In the genomic region with DNA sequence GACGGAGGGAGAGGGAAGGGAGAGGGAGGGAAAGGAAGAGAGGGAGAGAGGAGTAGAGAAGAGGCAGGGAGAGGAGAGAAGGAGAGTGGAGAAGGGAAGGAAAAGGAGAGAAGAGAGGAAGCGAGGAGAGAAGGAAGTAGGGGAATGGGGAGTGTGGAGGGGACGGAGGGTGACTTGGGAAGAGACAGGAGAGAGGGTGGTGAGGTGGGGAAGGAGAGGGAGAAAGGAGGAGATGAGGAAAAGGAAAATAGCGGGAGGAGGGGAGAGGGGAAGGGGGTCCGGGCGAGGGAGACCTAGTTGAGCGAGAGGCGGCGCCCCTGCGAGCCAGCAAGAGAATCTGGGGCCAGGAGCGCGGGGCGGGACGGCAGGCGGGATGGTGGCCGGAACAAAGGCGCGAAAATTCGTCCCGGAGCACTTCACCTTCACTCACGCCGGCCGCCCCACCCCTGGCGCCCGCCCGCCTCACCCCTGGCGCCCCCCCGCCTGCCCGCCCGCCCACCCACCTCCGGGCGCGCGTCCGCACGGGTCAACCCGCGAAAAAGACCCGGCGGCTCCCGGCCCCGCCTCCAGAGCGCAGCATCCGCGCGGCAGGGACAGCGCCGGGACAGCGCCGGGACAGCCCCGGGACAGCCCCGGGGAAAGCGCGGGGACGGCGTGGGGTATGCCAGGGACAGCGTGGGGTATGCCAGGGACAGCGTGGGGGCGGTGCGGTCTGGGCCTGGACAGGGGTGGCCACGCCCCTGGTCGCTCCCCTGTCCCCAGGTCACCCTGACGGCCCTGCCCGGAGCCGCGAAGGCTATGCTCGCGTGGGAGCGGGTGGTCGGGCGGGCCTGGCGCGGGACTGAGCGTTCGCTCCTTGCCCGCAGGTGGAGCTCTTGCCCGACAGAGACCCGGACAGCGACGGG, we compare ENCODE assay signal across 1 cellular context.
TF ChIP-seq lines count a peak whose summit lies in the region.

No MANE protein-coding gene starts in this region.

TF ChIP-seq in HepG2, 621 proteins besides CTCF, POLR2A, EP300 and RAD21 (continued from another document and continues in another):
- TF ChIP-seq ATF4 (CRISPR knock-in tag; IDR thresholded peaks at IDR 0.05) (no peak), STAG1 (CRISPR knock-in tag; IDR thresholded peaks at IDR 0.05) (peak; percentile 59), SP1 (IDR thresholded peaks at IDR 0.05) (no peak), SP1 (CRISPR knock-in tag; IDR thresholded peaks at IDR 0.05) (no peak), NR2F2 (IDR thresholded peaks at IDR 0.05; ENCODE audit: borderline replicate concordance, low read depth) (no peak), GTF3A (CRISPR knock-in tag; conservative IDR thresholded peaks at IDR 0.05) (no peak), ZNF816 (CRISPR knock-in tag; IDR thresholded peaks at IDR 0.05; ENCODE audit: borderline replicate concordance) (no peak), PLRG1 (conservative IDR thresholded peaks at IDR 0.05) (no peak), GPN1 (CRISPR knock-in tag; IDR thresholded peaks at IDR 0.05; ENCODE audit: borderline replicate concordance) (no peak), POGZ (CRISPR knock-in tag; IDR thresholded peaks at IDR 0.05) (0 out of 2 replicates have a peak, but pooled peaks have one; percentile 13), HMG20B (CRISPR knock-in tag; conservative IDR thresholded peaks at IDR 0.05) (no peak), MED8 (CRISPR knock-in tag; IDR thresholded peaks at IDR 0.05; ENCODE audit: insufficient replicate concordance) (no peak), ZNF780A (CRISPR knock-in tag; IDR thresholded peaks at IDR 0.05) (no peak), SIN3B (IDR thresholded peaks at IDR 0.05; ENCODE audit: low read length) (no peak), ZMYM2 (CRISPR knock-in tag; IDR thresholded peaks at IDR 0.05) (no peak), ZNF616 (CRISPR knock-in tag; IDR thresholded peaks at IDR 0.05; ENCODE audit: low read depth) (no peak), HOXA7 (CRISPR knock-in tag; IDR thresholded peaks at IDR 0.05) (no peak), ZKSCAN1 (IDR thresholded peaks at IDR 0.05; ENCODE audit: low read length) (no peak), CREM (IDR thresholded peaks at IDR 0.05) (no peak), CREM (CRISPR knock-in tag; IDR thresholded peaks at IDR 0.05) (no peak), POLR2AphosphoS5 (IDR thresholded peaks at IDR 0.05; ENCODE audit: low read depth, low read length) (no peak), ZNF737 (CRISPR knock-in tag; IDR thresholded peaks at IDR 0.05; ENCODE audit: borderline replicate concordance) (no peak), STAT6 (CRISPR knock-in tag; IDR thresholded peaks at IDR 0.05; ENCODE audit: borderline replicate concordance) (no peak), FOXO1 (CRISPR knock-in tag; IDR thresholded peaks at IDR 0.05) (no peak), CEBPB (IDR thresholded peaks at IDR 0.05; ENCODE audit: borderline replicate concordance, low read depth, low read length) (no peak), ARNTL (CRISPR knock-in tag; IDR thresholded peaks at IDR 0.05) (no peak), ZNF556 (CRISPR knock-in tag; IDR thresholded peaks at IDR 0.05; ENCODE audit: borderline replicate concordance) (no peak)
- TF ChIP-seq, protein P1, sequence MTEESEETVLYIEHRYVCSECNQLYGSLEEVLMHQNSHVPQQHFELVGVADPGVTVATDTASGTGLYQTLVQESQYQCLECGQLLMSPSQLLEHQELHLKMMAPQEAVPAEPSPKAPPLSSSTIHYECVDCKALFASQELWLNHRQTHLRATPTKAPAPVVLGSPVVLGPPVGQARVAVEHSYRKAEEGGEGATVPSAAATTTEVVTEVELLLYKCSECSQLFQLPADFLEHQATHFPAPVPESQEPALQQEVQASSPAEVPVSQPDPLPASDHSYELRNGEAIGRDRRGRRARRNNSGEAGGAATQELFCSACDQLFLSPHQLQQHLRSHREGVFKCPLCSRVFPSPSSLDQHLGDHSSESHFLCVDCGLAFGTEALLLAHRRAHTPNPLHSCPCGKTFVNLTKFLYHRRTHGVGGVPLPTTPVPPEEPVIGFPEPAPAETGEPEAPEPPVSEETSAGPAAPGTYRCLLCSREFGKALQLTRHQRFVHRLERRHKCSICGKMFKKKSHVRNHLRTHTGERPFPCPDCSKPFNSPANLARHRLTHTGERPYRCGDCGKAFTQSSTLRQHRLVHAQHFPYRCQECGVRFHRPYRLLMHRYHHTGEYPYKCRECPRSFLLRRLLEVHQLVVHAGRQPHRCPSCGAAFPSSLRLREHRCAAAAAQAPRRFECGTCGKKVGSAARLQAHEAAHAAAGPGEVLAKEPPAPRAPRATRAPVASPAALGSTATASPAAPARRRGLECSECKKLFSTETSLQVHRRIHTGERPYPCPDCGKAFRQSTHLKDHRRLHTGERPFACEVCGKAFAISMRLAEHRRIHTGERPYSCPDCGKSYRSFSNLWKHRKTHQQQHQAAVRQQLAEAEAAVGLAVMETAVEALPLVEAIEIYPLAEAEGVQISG (CRISPR knock-in tag; IDR thresholded peaks at IDR 0.05): 0 out of 2 replicates have a peak, but pooled peaks have one; percentile 33
- TF ChIP-seq, protein P2, sequence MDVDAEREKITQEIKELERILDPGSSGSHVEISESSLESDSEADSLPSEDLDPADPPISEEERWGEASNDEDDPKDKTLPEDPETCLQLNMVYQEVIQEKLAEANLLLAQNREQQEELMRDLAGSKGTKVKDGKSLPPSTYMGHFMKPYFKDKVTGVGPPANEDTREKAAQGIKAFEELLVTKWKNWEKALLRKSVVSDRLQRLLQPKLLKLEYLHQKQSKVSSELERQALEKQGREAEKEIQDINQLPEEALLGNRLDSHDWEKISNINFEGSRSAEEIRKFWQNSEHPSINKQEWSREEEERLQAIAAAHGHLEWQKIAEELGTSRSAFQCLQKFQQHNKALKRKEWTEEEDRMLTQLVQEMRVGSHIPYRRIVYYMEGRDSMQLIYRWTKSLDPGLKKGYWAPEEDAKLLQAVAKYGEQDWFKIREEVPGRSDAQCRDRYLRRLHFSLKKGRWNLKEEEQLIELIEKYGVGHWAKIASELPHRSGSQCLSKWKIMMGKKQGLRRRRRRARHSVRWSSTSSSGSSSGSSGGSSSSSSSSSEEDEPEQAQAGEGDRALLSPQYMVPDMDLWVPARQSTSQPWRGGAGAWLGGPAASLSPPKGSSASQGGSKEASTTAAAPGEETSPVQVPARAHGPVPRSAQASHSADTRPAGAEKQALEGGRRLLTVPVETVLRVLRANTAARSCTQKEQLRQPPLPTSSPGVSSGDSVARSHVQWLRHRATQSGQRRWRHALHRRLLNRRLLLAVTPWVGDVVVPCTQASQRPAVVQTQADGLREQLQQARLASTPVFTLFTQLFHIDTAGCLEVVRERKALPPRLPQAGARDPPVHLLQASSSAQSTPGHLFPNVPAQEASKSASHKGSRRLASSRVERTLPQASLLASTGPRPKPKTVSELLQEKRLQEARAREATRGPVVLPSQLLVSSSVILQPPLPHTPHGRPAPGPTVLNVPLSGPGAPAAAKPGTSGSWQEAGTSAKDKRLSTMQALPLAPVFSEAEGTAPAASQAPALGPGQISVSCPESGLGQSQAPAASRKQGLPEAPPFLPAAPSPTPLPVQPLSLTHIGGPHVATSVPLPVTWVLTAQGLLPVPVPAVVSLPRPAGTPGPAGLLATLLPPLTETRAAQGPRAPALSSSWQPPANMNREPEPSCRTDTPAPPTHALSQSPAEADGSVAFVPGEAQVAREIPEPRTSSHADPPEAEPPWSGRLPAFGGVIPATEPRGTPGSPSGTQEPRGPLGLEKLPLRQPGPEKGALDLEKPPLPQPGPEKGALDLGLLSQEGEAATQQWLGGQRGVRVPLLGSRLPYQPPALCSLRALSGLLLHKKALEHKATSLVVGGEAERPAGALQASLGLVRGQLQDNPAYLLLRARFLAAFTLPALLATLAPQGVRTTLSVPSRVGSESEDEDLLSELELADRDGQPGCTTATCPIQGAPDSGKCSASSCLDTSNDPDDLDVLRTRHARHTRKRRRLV (CRISPR knock-in tag; IDR thresholded peaks at IDR 0.05): no peak
- TF ChIP-seq, protein P3, sequence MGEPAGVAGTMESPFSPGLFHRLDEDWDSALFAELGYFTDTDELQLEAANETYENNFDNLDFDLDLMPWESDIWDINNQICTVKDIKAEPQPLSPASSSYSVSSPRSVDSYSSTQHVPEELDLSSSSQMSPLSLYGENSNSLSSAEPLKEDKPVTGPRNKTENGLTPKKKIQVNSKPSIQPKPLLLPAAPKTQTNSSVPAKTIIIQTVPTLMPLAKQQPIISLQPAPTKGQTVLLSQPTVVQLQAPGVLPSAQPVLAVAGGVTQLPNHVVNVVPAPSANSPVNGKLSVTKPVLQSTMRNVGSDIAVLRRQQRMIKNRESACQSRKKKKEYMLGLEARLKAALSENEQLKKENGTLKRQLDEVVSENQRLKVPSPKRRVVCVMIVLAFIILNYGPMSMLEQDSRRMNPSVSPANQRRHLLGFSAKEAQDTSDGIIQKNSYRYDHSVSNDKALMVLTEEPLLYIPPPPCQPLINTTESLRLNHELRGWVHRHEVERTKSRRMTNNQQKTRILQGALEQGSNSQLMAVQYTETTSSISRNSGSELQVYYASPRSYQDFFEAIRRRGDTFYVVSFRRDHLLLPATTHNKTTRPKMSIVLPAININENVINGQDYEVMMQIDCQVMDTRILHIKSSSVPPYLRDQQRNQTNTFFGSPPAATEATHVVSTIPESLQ (CRISPR knock-in tag; conservative IDR thresholded peaks at IDR 0.05): no peak
- TF ChIP-seq, protein P4, sequence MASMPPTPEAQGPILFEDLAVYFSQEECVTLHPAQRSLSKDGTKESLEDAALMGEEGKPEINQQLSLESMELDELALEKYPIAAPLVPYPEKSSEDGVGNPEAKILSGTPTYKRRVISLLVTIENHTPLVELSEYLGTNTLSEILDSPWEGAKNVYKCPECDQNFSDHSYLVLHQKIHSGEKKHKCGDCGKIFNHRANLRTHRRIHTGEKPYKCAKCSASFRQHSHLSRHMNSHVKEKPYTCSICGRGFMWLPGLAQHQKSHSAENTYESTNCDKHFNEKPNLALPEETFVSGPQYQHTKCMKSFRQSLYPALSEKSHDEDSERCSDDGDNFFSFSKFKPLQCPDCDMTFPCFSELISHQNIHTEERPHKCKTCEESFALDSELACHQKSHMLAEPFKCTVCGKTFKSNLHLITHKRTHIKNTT (CRISPR knock-in tag; IDR thresholded peaks at IDR 0.05): no peak
- TF ChIP-seq, protein P5, sequence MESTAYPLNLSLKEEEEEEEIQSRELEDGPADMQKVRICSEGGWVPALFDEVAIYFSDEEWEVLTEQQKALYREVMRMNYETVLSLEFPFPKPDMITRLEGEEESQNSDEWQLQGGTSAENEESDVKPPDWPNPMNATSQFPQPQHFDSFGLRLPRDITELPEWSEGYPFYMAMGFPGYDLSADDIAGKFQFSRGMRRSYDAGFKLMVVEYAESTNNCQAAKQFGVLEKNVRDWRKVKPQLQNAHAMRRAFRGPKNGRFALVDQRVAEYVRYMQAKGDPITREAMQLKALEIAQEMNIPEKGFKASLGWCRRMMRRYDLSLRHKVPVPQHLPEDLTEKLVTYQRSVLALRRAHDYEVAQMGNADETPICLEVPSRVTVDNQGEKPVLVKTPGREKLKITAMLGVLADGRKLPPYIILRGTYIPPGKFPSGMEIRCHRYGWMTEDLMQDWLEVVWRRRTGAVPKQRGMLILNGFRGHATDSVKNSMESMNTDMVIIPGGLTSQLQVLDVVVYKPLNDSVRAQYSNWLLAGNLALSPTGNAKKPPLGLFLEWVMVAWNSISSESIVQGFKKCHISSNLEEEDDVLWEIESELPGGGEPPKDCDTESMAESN (CRISPR knock-in tag; conservative IDR thresholded peaks at IDR 0.05): 0 out of 2 replicates have a peak, but pooled peaks have one; percentile 39
- TF ChIP-seq, protein P6, sequence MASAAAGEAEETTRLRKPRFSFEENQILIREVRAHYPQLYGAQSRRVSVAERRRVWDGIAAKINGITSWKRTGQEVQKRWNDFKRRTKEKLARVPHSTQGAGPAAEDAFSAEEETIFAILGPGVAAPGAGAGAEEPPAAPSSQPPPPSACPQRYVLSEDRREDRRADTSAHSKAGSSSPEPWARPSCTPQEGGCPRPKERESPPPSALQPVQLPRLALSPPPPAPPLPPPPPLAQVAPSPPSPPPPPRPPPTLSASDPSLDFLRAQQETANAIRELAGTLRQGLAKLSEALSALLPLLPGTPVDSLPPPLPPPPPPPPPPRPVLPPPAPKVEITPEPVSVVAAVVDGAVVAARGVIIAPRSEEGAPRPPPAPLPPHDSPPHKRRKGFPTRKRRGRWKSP (CRISPR knock-in tag; IDR thresholded peaks at IDR 0.05): peak; percentile 62; the same call in 1 of the 2 replicates
